ENCODE assay signal across 9 cellular contexts in genomic region chr15:85710340-85710842, GRCh38.
A peak's percentile ranks its signal among the peaks of the same experiment; 100 is the strongest.
DNase-seq lines count a peak whose midpoint lies in the region; ATAC-seq and TF ChIP-seq lines count a peak whose summit lies in the region.
"Had no signal": no experiment of that assay in that cellular context is flagged by ENCODE, and none has a peak within 500 bp of the region (broad histone marks: within the 10 kb centered on the region; RNA-seq: fewer than 3 reads in every experiment).

No MANE protein-coding gene starts in this region.

- no peaks in the 10 kb centered on the region for H4K20me1 ChIP-seq in Karpas-422 (ENCODE audit: insufficient read depth, low read depth, low read length)

- peaks cover 62% of the 10 kb centered on the region for H3K4me1 Mint-ChIP-seq in stimulated activated naive CD8-positive, alpha-beta T cell treated with anti-CD3 and anti-CD28 coated beads, Interleukin-15, amount 100 ng/mL, for 72 hours

- H3K4me3 ChIP-seq in heart right ventricle = no peak overlapping the region
- no peak overlapping the region for H3K4me3 ChIP-seq in Karpas-422 (ENCODE audit: low read length)
- no peak overlapping the region for H3K4me3 ChIP-seq in body of pancreas
- H3K4me3 ChIP-seq: K562 had no signal

- no peaks in the 10 kb centered on the region for H3K27me3 ChIP-seq in heart right ventricle
- no peaks in the 10 kb centered on the region for H3K27me3 ChIP-seq in Karpas-422 (ENCODE audit: low read length)
- H3K27me3 ChIP-seq in body of pancreas = no peaks in the 10 kb centered on the region

- H3K27ac Mint-ChIP-seq in stimulated activated naive CD8-positive, alpha-beta T cell treated with anti-CD3 and anti-CD28 coated beads, Interleukin-15, amount 100 ng/mL, for 72 hours = peak overlapping the region; percentile 69 to 84

- 93 to 94% methylated on average over 7 of the region's 7 CpGs for WGBS in heart right ventricle, 2 donors
- 93 to 96% methylated on average over 7 of the region's 7 CpGs for WGBS in body of pancreas, 2 donors

- peak overlapping the region in 1 of 2 donors; percentile 39 for H3K4me3 Mint-ChIP-seq in stimulated activated naive CD8-positive, alpha-beta T cell treated with anti-CD3 and anti-CD28 coated beads, Interleukin-15, amount 100 ng/mL, for 72 hours

- H3K27me3 Mint-ChIP-seq in stimulated activated naive CD8-positive, alpha-beta T cell treated with anti-CD3 and anti-CD28 coated beads, Interleukin-15, amount 100 ng/mL, for 72 hours = no peaks in the 10 kb centered on the region

- no peak for ATAC-seq in heart right ventricle
- no peak for ATAC-seq in left ventricle myocardium superior
- ATAC-seq in GM21786 (IDR thresholded peaks at IDR 0.05; ENCODE audit: unreplicated experiment) = peak; percentile 45
- ATAC-seq in stimulated activated naive CD8-positive, alpha-beta T cell treated with anti-CD3 and anti-CD28 coated beads, Interleukin-15, amount 100 ng/mL, for 72 hours = peak; percentile 54
- no peak for ATAC-seq in body of pancreas
- ATAC-seq: K562 had no signal

- no peaks in the 10 kb centered on the region for H3K9me3 Mint-ChIP-seq in stimulated activated naive CD8-positive, alpha-beta T cell treated with anti-CD3 and anti-CD28 coated beads, Interleukin-15, amount 100 ng/mL, for 72 hours

- DNase-seq in heart right ventricle = no peak
- no peak for DNase-seq in left ventricle myocardium superior
- DNase-seq in Karpas-422 = no peak
- DNase-seq in stimulated activated naive CD8-positive, alpha-beta T cell treated with anti-CD3 and anti-CD28 coated beads, Interleukin-15, amount 100 ng/mL, for 72 hours = peak in 1 of 2 donors; percentile 37
- no peak for DNase-seq in NOMO-1 treated with dmso at 0.1 percent for 144 hours (lab: John Stamatoyannopoulos, UW; ENCODE audit: unreplicated experiment)
- no peak for DNase-seq in body of pancreas
- DNase-seq in NCI-H69 (lab: John Stamatoyannopoulos, UW) = no peak

- TF ChIP-seq CTCF in heart right ventricle (IDR thresholded peaks at IDR 0.05) (no peak), body of pancreas (IDR thresholded peaks at IDR 0.05) (no peak)

- H3K4me2 ChIP-seq in Karpas-422 (ENCODE audit: low read depth, low read length, poor library complexity, severe bottlenecking) = no peak overlapping the region

- H3K4me1 ChIP-seq in heart right ventricle (peaks cover 24 to 50% (median 40%) of the 10 kb centered on the region in 9 donors), Karpas-422 (ENCODE audit: low read length) (peaks cover 38% of the 10 kb centered on the region), body of pancreas (peaks cover 46% of the 10 kb centered on the region)

- H3K36me3 ChIP-seq in heart right ventricle (peaks cover 0 to 84% (median 39%) of the 10 kb centered on the region in 9 donors), Karpas-422 (ENCODE audit: insufficient read depth, low read length) (peaks cover 36% of the 10 kb centered on the region), body of pancreas (replicated peaks in 1 of 2; ENCODE audit: insufficient read depth in 1 of 2, low read depth in 2 of 2) (peaks cover 0 to 21% of the 10 kb centered on the region in 2 donors)

- no peak overlapping the region for H3K9ac ChIP-seq in Karpas-422 (ENCODE audit: low read length)

- no peaks in the 10 kb centered on the region for H3K9me2 ChIP-seq in Karpas-422 (replicated peaks; ENCODE audit: insufficient read depth, low read length)

- no peak for TF ChIP-seq POLR2A in body of pancreas (IDR thresholded peaks at IDR 0.05)

- H2AFZ ChIP-seq in Karpas-422 (ENCODE audit: low read length) = no peak overlapping the region

- no peaks in the 10 kb centered on the region for H3K9me3 ChIP-seq in heart right ventricle
- no peaks in the 10 kb centered on the region for H3K9me3 ChIP-seq in Karpas-422 (ENCODE audit: low read length)
- H3K9me3 ChIP-seq in body of pancreas = no peaks in the 10 kb centered on the region

- intact Hi-C loops in heart right ventricle (cut with DNase I) (loop anchor here in 2 of 10 donors (10.0 kb wide), 2 partner anchors 216 to 226 kb away; no protein-coding TSS in a partner anchor), left ventricle myocardium superior (cut with micrococcal nuclease) (no loop called here), body of pancreas (cut with DNase I) (no loop called here)

- H3K27ac ChIP-seq in heart right ventricle (peak overlapping the region in 8 of 10 donors; percentile 2 to 91 (median 86)), Karpas-422 (ENCODE audit: low read length) (peak overlapping the region; percentile 25; the same call in 1 of the 2 replicates), body of pancreas (peak overlapping the region in 1 of 4 donors; percentile 79)

- peaks cover 67% of the 10 kb centered on the region for H3K79me2 ChIP-seq in Karpas-422 (ENCODE audit: low read length)

Comparison
In these comparisons a context has a peak if more than half of its experiments do, and no peak if none do; other contexts are left out.
1. ATAC-seq: peak in GM21786 (single experiment) and stimulated activated naive CD8-positive, alpha-beta T cell treated with anti-CD3 and anti-CD28 coated beads, Interleukin-15, amount 100 ng/mL, for 72 hours (single experiment); none in heart right ventricle (0 of 8), left ventricle myocardium superior (single experiment) and body of pancreas (single experiment).